ENCODE assay signal across 8 cellular contexts in genomic region chr9:135797507-135798302, GRCh38.
A peak's percentile ranks its signal among the peaks of the same experiment; 100 is the strongest.
DNase-seq lines count a peak whose midpoint lies in the region; ATAC-seq lines count a peak whose summit lies in the region.

No MANE protein-coding gene starts in this region.

- DNase-seq in NCI-H345 treated with DMSO at 0.1 percent for 48 hours (lab: John Stamatoyannopoulos, UW; ENCODE audit: unreplicated experiment) (peak; percentile 5), NCI-H345 (lab: John Stamatoyannopoulos, UW) (no peak), NAMALWA (ENCODE audit: low spot score) (peak; percentile 38), glomerular endothelial cell (ENCODE audit: extremely low read depth, low read depth, low spot score) (peak; percentile 4)
- DNase-seq in activated CD8-positive, alpha-beta memory T cell treated with anti-CD3 and anti-CD28 coated beads, Interleukin-2, amount 50 U/mL, for 48 hours, result peak; percentile 78

- peak overlapping the region; percentile 52 for H3K4me2 ChIP-seq in skeletal muscle satellite cell (ENCODE audit: low read length)

- H3K27me3 ChIP-seq in skeletal muscle satellite cell (ENCODE audit: control insufficient read depth, insufficient read depth, low read length), result peaks cover 15% of the 10 kb centered on the region

- ATAC-seq in HG03457 (IDR thresholded peaks at IDR 0.05; ENCODE audit: unreplicated experiment), result no peak
- ATAC-seq in GM21367 (IDR thresholded peaks at IDR 0.05; ENCODE audit: unreplicated experiment), result no peak

- H3K4me3 ChIP-seq in skeletal muscle satellite cell (ENCODE audit: low read length), result no peak overlapping the region

- H3K36me3 ChIP-seq in skeletal muscle satellite cell (ENCODE audit: insufficient read depth, low read length), result no peaks in the 10 kb centered on the region

- no peak overlapping the region for H3K9ac ChIP-seq in skeletal muscle satellite cell (ENCODE audit: low read depth, low read length)

- H3K9me3 ChIP-seq in skeletal muscle satellite cell (replicated peaks; ENCODE audit: low read length), result no peaks in the 10 kb centered on the region

- H3K4me1 ChIP-seq in skeletal muscle satellite cell (ENCODE audit: control insufficient read depth, insufficient read depth, low read length), result peaks cover 8% of the 10 kb centered on the region
